Comparison of ENCODE assay signal across 8 cellular contexts in genomic region chr20:2663364-2663886, GRCh38. TPM values are rescaled to one million over a fixed set of nuclear protein-coding genes. Genes with fewer than 3 reads are reported as not detected.
DNase-seq lines count a peak whose midpoint lies in the region; ATAC-seq and TF ChIP-seq lines count a peak whose summit lies in the region.

No MANE protein-coding gene starts in this region.

- H3K4me1 ChIP-seq in CD4-positive, CD25-positive, alpha-beta regulatory T cell (ENCODE audit: control insufficient read depth, insufficient read depth, low read length, poor library complexity, severe bottlenecking), result peaks cover 18% of the 10 kb centered on the region
- no peaks in the 10 kb centered on the region for H3K4me1 ChIP-seq in endocrine pancreas (ENCODE audit: control insufficient read depth, insufficient read depth, low read length)

- H3K4me1 Mint-ChIP-seq in CD4-positive, CD25-positive, alpha-beta regulatory T cell, result peaks cover 11 to 32% (median 19%) of the 10 kb centered on the region in 4 donors
- peaks cover 10% of the 10 kb centered on the region for H3K4me1 Mint-ChIP-seq in neural crest cell

- peak overlapping the region; percentile 95 for H3K4me3 ChIP-seq in CD4-positive, CD25-positive, alpha-beta regulatory T cell (ENCODE audit: low read depth, low read length)
- peak overlapping the region; percentile 74 for H3K4me3 ChIP-seq in endocrine pancreas (ENCODE audit: control insufficient read depth, insufficient read depth, low read length)

- H3K4me3 Mint-ChIP-seq in CD4-positive, CD25-positive, alpha-beta regulatory T cell, result peak overlapping the region; percentile 90 to 96 (median 92)
- peak overlapping the region; percentile 91 for H3K4me3 Mint-ChIP-seq in neural crest cell

- H3K27ac ChIP-seq in CD4-positive, CD25-positive, alpha-beta regulatory T cell (ENCODE audit: insufficient read depth, low read length, poor library complexity, severe bottlenecking), result peak overlapping the region; percentile 90

- ATAC-seq in CD4-positive, CD25-positive, alpha-beta regulatory T cell (ENCODE audit: low read depth in 2 of 2), result no peak
- ATAC-seq in GM18511 (IDR thresholded peaks at IDR 0.05; ENCODE audit: unreplicated experiment), result no peak

- H3K27ac Mint-ChIP-seq in CD4-positive, CD25-positive, alpha-beta regulatory T cell, result peak overlapping the region; percentile 89 to 96 (median 95)
- H3K27ac Mint-ChIP-seq in neural crest cell (ENCODE audit: unreplicated experiment), result peak overlapping the region; percentile 54

- H3K9ac ChIP-seq in endocrine pancreas (ENCODE audit: control insufficient read depth, insufficient read depth, low read length), result peak overlapping the region; percentile 66

- no peaks in the 10 kb centered on the region for H3K9me3 ChIP-seq in CD4-positive, CD25-positive, alpha-beta regulatory T cell (ENCODE audit: control insufficient read depth in 2 of 2, low read length in 2 of 2)
- no peaks in the 10 kb centered on the region for H3K9me3 ChIP-seq in endocrine pancreas (ENCODE audit: control insufficient read depth, low read length)

- H3K27me3 Mint-ChIP-seq in CD4-positive, CD25-positive, alpha-beta regulatory T cell, result peaks cover 7% of the 10 kb centered on the region
- peaks cover 32% of the 10 kb centered on the region for H3K27me3 Mint-ChIP-seq in neural crest cell (ENCODE audit: low read depth)

- peaks cover 40% of the 10 kb centered on the region for H3K36me3 Mint-ChIP-seq in CD4-positive, CD25-positive, alpha-beta regulatory T cell
- H3K36me3 Mint-ChIP-seq in neural crest cell (ENCODE audit: low read depth), result peaks cover 26% of the 10 kb centered on the region

- peaks cover 1% of the 10 kb centered on the region for H3K27me3 ChIP-seq in CD4-positive, CD25-positive, alpha-beta regulatory T cell (ENCODE audit: control insufficient read depth, insufficient read depth, low read length)
- no peaks in the 10 kb centered on the region for H3K27me3 ChIP-seq in endocrine pancreas (ENCODE audit: control insufficient read depth, insufficient read depth, low read length)

- H3K9me3 Mint-ChIP-seq in CD4-positive, CD25-positive, alpha-beta regulatory T cell, result peaks cover 0 to 2% (median 0%) of the 10 kb centered on the region in 7 donors
- H3K9me3 Mint-ChIP-seq in neural crest cell, result no peaks in the 10 kb centered on the region

- DNase-seq in CD4-positive, CD25-positive, alpha-beta regulatory T cell, result no peak
- DNase-seq in NAMALWA (ENCODE audit: low spot score) (peak; percentile 27), neural crest cell (ENCODE audit: low read depth, low spot score) (no peak), cerebellar cortex (ENCODE audit: low spot score) (no peak), H4 (ENCODE audit: low spot score) (no peak), COLO668 (lab: John Stamatoyannopoulos, UW; ENCODE audit: unreplicated experiment) (no peak)

- H3K36me3 ChIP-seq in CD4-positive, CD25-positive, alpha-beta regulatory T cell (ENCODE audit: control insufficient read depth, insufficient read depth, low read length), result peaks cover 39% of the 10 kb centered on the region
- peaks cover 5% of the 10 kb centered on the region for H3K36me3 ChIP-seq in endocrine pancreas (ENCODE audit: control insufficient read depth, insufficient read depth, low read length)

- TF ChIP-seq CTCF in neural crest cell (conservative IDR thresholded peaks at IDR 0.05), result no peak

RNA-seq across cellular contexts. Expression of gene IDH3B, which starts 0.6 kb away (rescaled TPM):
- total RNA-seq in CD4-positive, CD25-positive, alpha-beta regulatory T cell, result 113 TPM
- polyA plus RNA-seq in CD4-positive, CD25-positive, alpha-beta regulatory T cell, result 100 to 1,000 TPM; 106 to 117 (median 110) TPM
- 100 and 102 TPM in 2 replicates for total RNA-seq in neural crest cell
- 117 and 138 TPM in 2 replicates for total RNA-seq in H4 (2014; rRNA removed; shearing (Covaris generic))

RNA-seq across cellular contexts. Expression of gene NOP56, which starts 11.0 kb away (rescaled TPM):
- total RNA-seq in CD4-positive, CD25-positive, alpha-beta regulatory T cell, result 249 TPM
- polyA plus RNA-seq in CD4-positive, CD25-positive, alpha-beta regulatory T cell, result 100 to 1,000 TPM in 3 of 4 donors, 10 to 100 TPM in 1; 91.8 to 106 (median 103) TPM
- total RNA-seq in neural crest cell, result 517 and 547 TPM in 2 replicates
- total RNA-seq in H4 (2014; rRNA removed; shearing (Covaris generic)), result 148 and 152 TPM in 2 replicates

RNA-seq across cellular contexts. Expression of gene EBF4, which starts 29.2 kb away (rescaled TPM):
- 1.8 TPM for total RNA-seq in CD4-positive, CD25-positive, alpha-beta regulatory T cell
- polyA plus RNA-seq in CD4-positive, CD25-positive, alpha-beta regulatory T cell, result under 1 TPM in 2 of 4 donors, not detected in 2; 0.36 to 0.76 TPM
- 23.2 and 24.6 TPM in 2 replicates for total RNA-seq in neural crest cell
- 4.1 and 4.8 TPM in 2 replicates for total RNA-seq in H4 (2014; rRNA removed; shearing (Covaris generic))
